1 cellular context compared by ENCODE assay signal in genomic region chr3:40299721-40300335, GRCh38.
TF ChIP-seq lines count a peak whose summit lies in the region.

No MANE protein-coding gene starts in this region.

TF ChIP-seq in K562, 482 proteins besides CTCF, POLR2A, EP300 and RAD21 (continued from another document and continues in another):
- TF ChIP-seq ZNF407 (IDR thresholded peaks at IDR 0.05; ENCODE audit: low read depth) (no peak), WHSC1 (IDR thresholded peaks at IDR 0.05; ENCODE audit: low read length) (no peak), ATF6 (CRISPR knock-in tag; IDR thresholded peaks at IDR 0.05) (0 out of 2 replicates have a peak, but pooled peaks have one; percentile 48), KAT7 (CRISPR knock-in tag; IDR thresholded peaks at IDR 0.05; ENCODE audit: borderline replicate concordance) (0 out of 2 replicates have a peak, but pooled peaks have one; percentile 30), MIER1 (IDR thresholded peaks at IDR 0.05; ENCODE audit: low read depth) (no peak; the same call in 1 of the 2 replicates), ZFP36 (IDR thresholded peaks at IDR 0.05; ENCODE audit: low read depth, low read length, partially characterized antibody) (no peak), MXI1 (IDR thresholded peaks at IDR 0.05; ENCODE audit: low read depth, low read length) (no peak), CREB3 (tag; conservative IDR thresholded peaks at IDR 0.05; ENCODE audit: low read depth) (0 out of 2 replicates have a peak, but pooled peaks have one; percentile 26), CHAMP1 (IDR thresholded peaks at IDR 0.05) (peak; percentile 82; the same call in 1 of the 2 replicates), CHCHD3 (CRISPR knock-in tag; IDR thresholded peaks at IDR 0.05) (0 out of 2 replicates have a peak, but pooled peaks have one; percentile 45), POLR2AphosphoS2 (IDR thresholded peaks at IDR 0.05; ENCODE audit: low read length) (no peak), RAD51 (IDR thresholded peaks at IDR 0.05; ENCODE audit: borderline replicate concordance, low read depth) (peak; percentile 30; the same call in 1 of the 2 replicates), PATZ1 (CRISPR knock-in tag; IDR thresholded peaks at IDR 0.05; ENCODE audit: borderline replicate concordance) (no peak), NKRF (IDR thresholded peaks at IDR 0.05; ENCODE audit: borderline replicate concordance) (no peak), ZNF311 (CRISPR knock-in tag; IDR thresholded peaks at IDR 0.05) (peak; percentile 19; the same call in 1 of the 2 replicates), SFPQ (IDR thresholded peaks at IDR 0.05; ENCODE audit: low read depth, low read length) (no peak), ELK1 (CRISPR knock-in tag; IDR thresholded peaks at IDR 0.05) (no peak), CBFB (CRISPR knock-in tag; IDR thresholded peaks at IDR 0.05) (no peak), RBBP5 (IDR thresholded peaks at IDR 0.05; ENCODE audit: borderline replicate concordance, insufficient read depth, low read length, poor library complexity, severe bottlenecking) (no peak), CEBPG (CRISPR knock-in tag; IDR thresholded peaks at IDR 0.05) (peak; percentile 29; the same call in 1 of the 2 replicates), CEBPG (tag; conservative IDR thresholded peaks at IDR 0.05 in 1 of 2, IDR thresholded peaks at IDR 0.05 in 1 of 2) (peak; percentile 93 to 94), KLF13 (tag; IDR thresholded peaks at IDR 0.05; ENCODE audit: borderline replicate concordance, low read depth) (no peak), PRMT5 (CRISPR knock-in tag; IDR thresholded peaks at IDR 0.05) (no peak), ATF3 (IDR thresholded peaks at IDR 0.05) (peak; percentile 83), ATF3 (CRISPR knock-in tag; conservative IDR thresholded peaks at IDR 0.05) (no peak), ZNF707 (CRISPR knock-in tag; conservative IDR thresholded peaks at IDR 0.05) (0 out of 2 replicates have a peak, but pooled peaks have one; percentile 35), ELF1 (tag; IDR thresholded peaks at IDR 0.05) (peak; percentile 75), ZBTB8A (IDR thresholded peaks at IDR 0.05; ENCODE audit: partially characterized antibody) (peak; percentile 42), TARDBP (IDR thresholded peaks at IDR 0.05) (no peak), SMARCE1 (IDR thresholded peaks at IDR 0.05) (peak; percentile 89), ZNF23 (CRISPR knock-in tag; IDR thresholded peaks at IDR 0.05) (peak; percentile 43; the same call in 1 of the 2 replicates), MCM7 (IDR thresholded peaks at IDR 0.05) (0 out of 4 replicates have a peak, but pooled peaks of 1 of the 2 experiments have one; percentile 65), BCL6 (CRISPR knock-in tag; IDR thresholded peaks at IDR 0.05) (no peak)
